32 cellular contexts compared by ENCODE assay signal in genomic region chr4:128363966-128364365, GRCh38.
"Had no signal": no experiment of that assay in that cellular context is flagged by ENCODE, and none has a peak within 500 bp of the region (broad histone marks: within the 10 kb centered on the region; RNA-seq: fewer than 3 reads in every experiment).

No MANE protein-coding gene starts in this region.

- H3K36me3 ChIP-seq: left lung, lower lobe of right lung, neural progenitor cell, neutrophil, right atrium auricular region, right lobe of liver, stomach, tibial artery, upper lobe of right lung had no signal

- H3K4me2 ChIP-seq: neural progenitor cell, smooth muscle cell had no signal

- H3K4me1 Mint-ChIP-seq: naive B cell; natural killer cell; nephron progenitor cell; neural progenitor cell; stimulated activated naive B cell treated with anti-CD40 and anti-IgM and Interleukin-4, amounts not matched to agents 10 μg/mL and 1 μg/mL and 100 μg/mL, for 72 hours had no signal

- DNase-seq: hippocampal formation; kidney glomerular epithelial cell; left colon; left lung; lower lobe of right lung; mammary epithelial cell; mesendoderm; naive B cell; natural killer cell; nephron progenitor cell; occipital lobe; psoas muscle; right lobe of liver; stimulated activated CD4-positive, alpha-beta T cell treated with anti-CD3 and anti-CD28 coated beads, Interleukin-1b, Interleukin-23, amount 100 ng/mL, for 48 hours; stimulated activated CD4-positive, alpha-beta T cell treated with anti-CD3 and anti-CD28 coated beads, Interleukin-2, amount 100 ng/mL, for 48 hours; stimulated activated CD4-positive, alpha-beta T cell treated with anti-CD3 and anti-CD28 coated beads, Interleukin-4, amount 100 ng/mL, for 4 hours; stimulated activated CD8-positive, alpha-beta memory T cell treated with anti-CD3 and anti-CD28 coated beads, Interleukin-4, amount 100 ng/mL, for 48 hours; stimulated activated naive B cell treated with anti-CD40 and anti-IgM and Interleukin-4, amounts not matched to agents 10 μg/mL and 1 μg/mL and 100 μg/mL, for 72 hours; stimulated activated naive CD8-positive, alpha-beta T cell treated with anti-CD3 and anti-CD28 coated beads, Interleukin-15, Interleukin-2, amounts not matched to agents 100 U/mL and 50 U/mL, for 24 hours; stomach; testis; tibial artery; trophoblast cell; upper lobe of right lung had no signal

- H3K4me3 Mint-ChIP-seq: mesothelial cell of epicardium; naive B cell; natural killer cell; nephron progenitor cell; neural progenitor cell; stimulated activated naive B cell treated with anti-CD40 and anti-IgM and Interleukin-4, amounts not matched to agents 10 μg/mL and 1 μg/mL and 100 μg/mL, for 72 hours had no signal

- H3K9me3 Mint-ChIP-seq: natural killer cell; stimulated activated naive B cell treated with anti-CD40 and anti-IgM and Interleukin-4, amounts not matched to agents 10 μg/mL and 1 μg/mL and 100 μg/mL, for 72 hours had no signal

- FAIRE-seq: keratinocyte, urothelium cell line had no signal

- H3K4me3 ChIP-seq: left lung, lower lobe of right lung, neural progenitor cell, psoas muscle, right atrium auricular region, right lobe of liver, smooth muscle cell, stomach, testis, tibial artery, upper lobe of right lung had no signal

- H3K27ac ChIP-seq: left lung, lower lobe of right lung, neural progenitor cell, neutrophil, parathyroid adenoma, psoas muscle, right atrium auricular region, right lobe of liver, stomach, testis, tibial artery, upper lobe of right lung had no signal

- H3K27me3 Mint-ChIP-seq: naive B cell; stimulated activated naive B cell treated with anti-CD40 and anti-IgM and Interleukin-4, amounts not matched to agents 10 μg/mL and 1 μg/mL and 100 μg/mL, for 72 hours had no signal

- H3K4me1 ChIP-seq: left lung, lower lobe of right lung, neural progenitor cell, parathyroid adenoma, right atrium auricular region, right lobe of liver, testis, tibial artery, upper lobe of right lung had no signal

- H3K9me3 ChIP-seq: left lung, lower lobe of right lung, neutrophil, psoas muscle, right atrium auricular region, right lobe of liver, stomach, testis, tibial artery, upper lobe of right lung had no signal

- H2AFZ ChIP-seq: neural progenitor cell, parathyroid adenoma had no signal

- H3K27me3 ChIP-seq: left lung, neural progenitor cell, neutrophil, right atrium auricular region, right lobe of liver, stomach, testis, tibial artery, upper lobe of right lung had no signal

- H3K36me3 Mint-ChIP-seq: natural killer cell; neural progenitor cell; stimulated activated naive B cell treated with anti-CD40 and anti-IgM and Interleukin-4, amounts not matched to agents 10 μg/mL and 1 μg/mL and 100 μg/mL, for 72 hours had no signal

- H3K27ac Mint-ChIP-seq: mesothelial cell of epicardium; naive B cell; natural killer cell; nephron progenitor cell; neural progenitor cell; stimulated activated naive B cell treated with anti-CD40 and anti-IgM and Interleukin-4, amounts not matched to agents 10 μg/mL and 1 μg/mL and 100 μg/mL, for 72 hours had no signal

- H3K9ac ChIP-seq: neural progenitor cell, parathyroid adenoma had no signal
